8 cellular contexts compared by ENCODE assay signal in genomic region chr13:43878897-43879322, GRCh38. TPM values are rescaled to one million over a fixed set of nuclear protein-coding genes. Genes with fewer than 3 reads are reported as not detected.
DNase-seq lines count a peak whose midpoint lies in the region; ATAC-seq and TF ChIP-seq lines count a peak whose summit lies in the region.

No MANE protein-coding gene starts in this region.

- no peak for TF ChIP-seq CTCF in RWPE1 (conservative IDR thresholded peaks at IDR 0.05; ENCODE audit: low read depth)

- peak overlapping the region; percentile 91 to 100 (median 99) for H3K27ac ChIP-seq in BLaER1 treated with 17β-estradiol and CSF1 and Interleukin-3, amounts not matched to agents 10 nM and 100 nM
- H3K27ac ChIP-seq in RWPE1 = peak overlapping the region; percentile 82
- H3K27ac ChIP-seq in caudate nucleus (ENCODE audit: low read depth, low read length) = peak overlapping the region; percentile 89

- POLR2A ChIA-PET in RWPE1 (lab: Yijun Ruan, JAX; ENCODE audit: low non-redundant PET) = interaction anchor here (0.6 kb wide), 1 partner anchor 1044 kb away, joined by 3 read pairs; no protein-coding TSS in a partner anchor

- H4K20me1 ChIP-seq in BLaER1 treated with 17β-estradiol and CSF1 and Interleukin-3, amounts not matched to agents 10 nM and 100 nM = peaks cover 0 to 29% (median 0%) of the 10 kb centered on the region in 11 experiments; a peak in 5 of 22 replicates

- H3K36me3 ChIP-seq in BLaER1 treated with 17β-estradiol and CSF1 and Interleukin-3, amounts not matched to agents 10 nM and 100 nM = peaks cover 0 to 29% (median 2%) of the 10 kb centered on the region in 11 experiments; a peak in 7 of 22 replicates
- no peaks in the 10 kb centered on the region for H3K36me3 ChIP-seq in skeletal muscle satellite cell (ENCODE audit: insufficient read depth, low read length)

- no peaks in the 10 kb centered on the region for H3K9me3 ChIP-seq in BLaER1 treated with 17β-estradiol and CSF1 and Interleukin-3, amounts not matched to agents 10 nM and 100 nM (replicated peaks in 1 of 11)
- H3K9me3 ChIP-seq in skeletal muscle satellite cell (replicated peaks; ENCODE audit: low read length) = no peaks in the 10 kb centered on the region

- no peaks in the 10 kb centered on the region for H3K27me3 ChIP-seq in BLaER1 treated with 17β-estradiol and CSF1 and Interleukin-3, amounts not matched to agents 10 nM and 100 nM
- no peaks in the 10 kb centered on the region for H3K27me3 ChIP-seq in skeletal muscle satellite cell (ENCODE audit: control insufficient read depth, insufficient read depth, low read length)

- H3K9ac ChIP-seq in BLaER1 treated with 17β-estradiol and CSF1 and Interleukin-3, amounts not matched to agents 10 nM and 100 nM = peak overlapping the region; percentile 90 to 100 (median 98)
- peak overlapping the region; percentile 99 for H3K9ac ChIP-seq in skeletal muscle satellite cell (ENCODE audit: low read depth, low read length)

- CTCF ChIA-PET in RWPE1 (lab: Yijun Ruan, JAX) = interaction anchor here (0.6 to 1.6 kb wide), 5 partner anchors 26 to 1658 kb away, joined by 3 to 5 read pairs (median 4); no protein-coding TSS in a partner anchor

- ATAC-seq in GM18861 (IDR thresholded peaks at IDR 0.05; ENCODE audit: unreplicated experiment) (peak; percentile 17), HG03066 (IDR thresholded peaks at IDR 0.05; ENCODE audit: low read depth, unreplicated experiment) (peak; percentile 43)

- H3K4me1 ChIP-seq in BLaER1 treated with 17β-estradiol and CSF1 and Interleukin-3, amounts not matched to agents 10 nM and 100 nM = peaks cover 20 to 71% (median 23%) of the 10 kb centered on the region in 10 experiments
- H3K4me1 ChIP-seq in skeletal muscle satellite cell (ENCODE audit: control insufficient read depth, insufficient read depth, low read length) = peaks cover 18% of the 10 kb centered on the region

- peak; percentile 29 for DNase-seq in RWPE1 (ENCODE audit: low spot score)
- peak in 52 of 61 donors; percentile 13 to 85 (median 56) for DNase-seq in caudate nucleus (lab: John Stamatoyannopoulos, UW)
- peak; percentile 62 for DNase-seq in inferior parietal cortex (ENCODE audit: extremely low spot score)
- no peak for DNase-seq in NCI-H1694 treated with DMSO at 0.1 percent for 48 hours (lab: John Stamatoyannopoulos, UW)

- peak overlapping the region; percentile 66 to 82 (median 76) for H3K4me3 ChIP-seq in BLaER1 treated with 17β-estradiol and CSF1 and Interleukin-3, amounts not matched to agents 10 nM and 100 nM
- peak overlapping the region; percentile 85 for H3K4me3 ChIP-seq in skeletal muscle satellite cell (ENCODE audit: low read length)

- peak overlapping the region; percentile 87 to 99 (median 94) for H3K4me2 ChIP-seq in BLaER1 treated with 17β-estradiol and CSF1 and Interleukin-3, amounts not matched to agents 10 nM and 100 nM
- H3K4me2 ChIP-seq in skeletal muscle satellite cell (ENCODE audit: low read length) = peak overlapping the region; percentile 99

RNA-seq across cellular contexts. Expression of gene CCDC122, which starts 0.6 kb away (rescaled TPM):
- 1.5 and 4.3 TPM in 2 replicates for total RNA-seq in skeletal muscle satellite cell (2012; rRNA removed)

RNA-seq across cellular contexts. Expression of gene LACC1, which starts 0.8 kb away (rescaled TPM):
- total RNA-seq in skeletal muscle satellite cell (2012; rRNA removed) = 14.7 and 15.3 TPM in 2 replicates
